ENCODE assay signal across 8 cellular contexts in the genomic region with DNA sequence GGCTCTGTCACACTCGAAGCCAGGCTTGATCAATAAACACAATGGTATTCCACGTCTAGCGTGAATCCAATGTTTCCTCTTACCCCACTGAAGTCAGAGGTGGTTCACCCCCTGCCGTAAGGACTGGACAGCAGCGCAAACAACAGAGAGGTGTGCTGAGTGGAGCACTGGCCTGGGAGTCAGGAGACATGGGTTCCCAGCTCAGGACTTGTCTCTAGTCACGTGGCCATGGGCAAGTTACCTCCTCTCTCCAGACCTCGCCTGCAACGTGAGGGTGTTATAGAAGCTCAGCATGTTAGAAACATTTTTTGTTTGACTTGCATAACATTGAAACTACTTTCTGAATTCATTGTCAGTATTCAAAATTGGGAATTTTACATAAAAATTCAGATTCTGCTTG.
"Had no signal": no experiment of that assay in that cellular context is flagged by ENCODE, and none has a peak within 500 bp of the region (broad histone marks: within the 10 kb centered on the region; RNA-seq: fewer than 3 reads in every experiment).

No MANE protein-coding gene starts in this region.

- H3K36me3 Mint-ChIP-seq: neural progenitor cell had no signal

- H3K27ac ChIP-seq: breast epithelium, esophagus muscularis mucosa, neural progenitor cell, thoracic aorta, VCaP had no signal

- H3K9me3 Mint-ChIP-seq: activated naive CD8-positive, alpha-beta T cell treated with anti-CD3 and anti-CD28 coated beads, Interleukin-2, amount 10 ng/mL, durations not matched to agents 7 days and 5 days; neural progenitor cell; stimulated activated naive CD8-positive, alpha-beta T cell treated with anti-CD3 and anti-CD28 coated beads, Interleukin-15, amount 100 ng/mL, for 72 hours had no signal

- H3K27me3 Mint-ChIP-seq: stimulated activated naive CD8-positive, alpha-beta T cell treated with anti-CD3 and anti-CD28 coated beads, Interleukin-15, amount 100 ng/mL, for 72 hours had no signal

- H3K4me3 Mint-ChIP-seq: activated naive CD8-positive, alpha-beta T cell treated with anti-CD3 and anti-CD28 coated beads, Interleukin-2, amount 10 ng/mL, durations not matched to agents 7 days and 5 days; neural progenitor cell; stimulated activated naive CD8-positive, alpha-beta T cell treated with anti-CD3 and anti-CD28 coated beads, Interleukin-15, amount 100 ng/mL, for 72 hours had no signal

- H3K27me3 ChIP-seq: breast epithelium, dorsolateral prefrontal cortex, esophagus muscularis mucosa, neural progenitor cell had no signal

- H3K9me3 ChIP-seq: breast epithelium, esophagus muscularis mucosa, thoracic aorta had no signal

- H3K4me3 ChIP-seq: breast epithelium, esophagus muscularis mucosa, neural progenitor cell, thoracic aorta had no signal

- H3K4me1 ChIP-seq: breast epithelium, neural progenitor cell had no signal

- H3K4me2 ChIP-seq: neural progenitor cell had no signal

- H3K36me3 ChIP-seq: breast epithelium, neural progenitor cell, thoracic aorta had no signal

- H3K9ac ChIP-seq: neural progenitor cell had no signal
